ENCODE assay signal across 21 cellular contexts in genomic region chr3:131238496-131238895, GRCh38.
DNase-seq lines count a peak whose midpoint lies in the region; ATAC-seq and TF ChIP-seq lines count a peak whose summit lies in the region.
"Had no signal": no experiment of that assay in that cellular context is flagged by ENCODE, and none has a peak within 500 bp of the region (broad histone marks: within the 10 kb centered on the region; RNA-seq: fewer than 3 reads in every experiment).

No MANE protein-coding gene starts in this region.

- no peak for TF ChIP-seq CTCF in neural crest cell (conservative IDR thresholded peaks at IDR 0.05)
- no peak for TF ChIP-seq CTCF in CD14-positive monocyte (IDR thresholded peaks at IDR 0.05)
- no peak for TF ChIP-seq CTCF in mucosa of descending colon (IDR thresholded peaks at IDR 0.05)

- H3K9me3 Mint-ChIP-seq in neural crest cell (no peaks in the 10 kb centered on the region), CD14-positive monocyte (no peaks in the 10 kb centered on the region)
- H3K9me3 Mint-ChIP-seq: CD4-positive, alpha-beta memory T cell; CD4-positive, CD25-positive, alpha-beta regulatory T cell had no signal

- no peaks in the 10 kb centered on the region for H3K27me3 Mint-ChIP-seq in neural crest cell (ENCODE audit: low read depth)
- peaks cover 0 to 4% (median 1%) of the 10 kb centered on the region in 3 donors for H3K27me3 Mint-ChIP-seq in CD14-positive monocyte (ENCODE audit: low read depth in 3 of 3)
- H3K27me3 Mint-ChIP-seq: B cell; CD4-positive, alpha-beta memory T cell; CD4-positive, CD25-positive, alpha-beta regulatory T cell; CD8-positive, alpha-beta memory T cell had no signal

- no peak overlapping the region for H3K4me3 ChIP-seq in mucosa of descending colon
- H3K4me3 ChIP-seq: A549; BLaER1 treated with 17β-estradiol and CSF1 and Interleukin-3, amounts not matched to agents 10 nM and 100 nM; GM12878 had no signal

- no peak overlapping the region for H3K4me3 Mint-ChIP-seq in neural crest cell
- H3K4me3 Mint-ChIP-seq in CD14-positive monocyte, result no peak overlapping the region
- H3K4me3 Mint-ChIP-seq: B cell; CD4-positive, alpha-beta memory T cell; CD4-positive, CD25-positive, alpha-beta regulatory T cell; CD8-positive, alpha-beta memory T cell had no signal

- H3K4me1 ChIP-seq in mucosa of descending colon (ENCODE audit: low read depth), result no peaks in the 10 kb centered on the region
- H3K4me1 ChIP-seq: A549; BLaER1 treated with 17β-estradiol and CSF1 and Interleukin-3, amounts not matched to agents 10 nM and 100 nM had no signal

- H3K27ac Mint-ChIP-seq in neural crest cell (ENCODE audit: unreplicated experiment) (peak overlapping the region; percentile 1), CD14-positive monocyte (peak overlapping the region in 1 of 7 donors; percentile 21)
- H3K27ac Mint-ChIP-seq: B cell; CD4-positive, CD25-positive, alpha-beta regulatory T cell had no signal

- DNase-seq in DMS79 (lab: John Stamatoyannopoulos, UW) (peak; percentile 34), RPMI8226 (peak; percentile 4), neural crest cell (ENCODE audit: low read depth, low spot score) (no peak), CD14-positive monocyte (ENCODE audit: low spot score) (no peak), mucosa of descending colon (no peak)
- DNase-seq: AML-193; CD4-positive, alpha-beta memory T cell; CD4-positive, CD25-positive, alpha-beta regulatory T cell; CD8-positive, alpha-beta memory T cell; COR-L47; DMS 273 treated with DMSO at 0.1 percent for 48 hours; DMS153; DMS53; DND-41; EL; GDM1 had no signal

- intact Hi-C loops in CD14-positive monocyte (cut with micrococcal nuclease), result no loop called here
- intact Hi-C loops in mucosa of descending colon (cut with DNase I, micrococcal nuclease), result no loop called here

- peaks cover 17% of the 10 kb centered on the region for H3K4me1 Mint-ChIP-seq in neural crest cell
- no peaks in the 10 kb centered on the region for H3K4me1 Mint-ChIP-seq in CD14-positive monocyte
- H3K4me1 Mint-ChIP-seq: B cell; CD4-positive, alpha-beta memory T cell; CD4-positive, CD25-positive, alpha-beta regulatory T cell; CD8-positive, alpha-beta memory T cell had no signal

- no peak for ATAC-seq in mucosa of descending colon
- no peak for ATAC-seq in GM18861 (IDR thresholded peaks at IDR 0.05; ENCODE audit: unreplicated experiment)
- ATAC-seq: A549, GM12878 had no signal

- H3K36me3 Mint-ChIP-seq in neural crest cell (ENCODE audit: low read depth) (no peaks in the 10 kb centered on the region), CD14-positive monocyte (no peaks in the 10 kb centered on the region)
- H3K36me3 Mint-ChIP-seq: CD4-positive, alpha-beta memory T cell; CD4-positive, CD25-positive, alpha-beta regulatory T cell; CD8-positive, alpha-beta memory T cell had no signal

- H3K9me3 ChIP-seq in mucosa of descending colon, result no peaks in the 10 kb centered on the region
- H3K9me3 ChIP-seq: A549; BLaER1 treated with 17β-estradiol and CSF1 and Interleukin-3, amounts not matched to agents 10 nM and 100 nM had no signal

- no peaks in the 10 kb centered on the region for H3K36me3 ChIP-seq in mucosa of descending colon (ENCODE audit: low read depth)
- H3K36me3 ChIP-seq: BLaER1 treated with 17β-estradiol and CSF1 and Interleukin-3, amounts not matched to agents 10 nM and 100 nM had no signal

Comparison
In these comparisons a context has a peak if more than half of its experiments do, and no peak if none do; other contexts are left out.
1. DNase-seq: peak in DMS79 (single experiment) and RPMI8226 (single experiment); none in neural crest cell (single experiment), CD14-positive monocyte (single experiment) and mucosa of descending colon (0 of 3).